ENCODE assay signal across 8 cellular contexts in the genomic region with DNA sequence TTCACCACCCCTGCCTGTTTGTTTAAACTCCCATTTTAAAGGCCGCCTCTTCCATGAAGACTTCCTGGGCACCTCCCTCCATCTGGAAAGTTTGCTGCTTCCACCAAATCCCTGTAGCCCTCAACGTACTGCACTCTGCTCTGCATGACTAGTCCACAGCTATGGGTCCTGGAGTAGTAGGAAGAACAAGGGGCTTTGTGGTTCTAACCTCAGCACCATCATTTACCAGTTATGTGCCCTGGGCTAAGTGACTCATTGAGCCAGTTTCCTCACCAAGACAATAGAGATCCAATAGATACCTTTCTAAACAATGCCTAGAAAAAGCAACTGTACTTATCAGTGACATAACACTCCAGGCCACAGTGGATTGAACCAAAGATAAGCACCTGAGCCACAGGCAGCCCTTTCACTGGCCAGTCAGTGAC. TPM values are rescaled to one million over a fixed set of nuclear protein-coding genes. Genes with fewer than 3 reads are reported as not detected.
DNase-seq lines count a peak whose midpoint lies in the region; ATAC-seq lines count a peak whose summit lies in the region.

No MANE protein-coding gene starts in this region.

- H3K36me3 ChIP-seq in SJSA1, result no peaks in the 10 kb centered on the region

- ATAC-seq in GM21390 (IDR thresholded peaks at IDR 0.05; ENCODE audit: unreplicated experiment), result no peak
- ATAC-seq in GM18907 (IDR thresholded peaks at IDR 0.05; ENCODE audit: unreplicated experiment), result no peak

- no peak overlapping the region for H3K4me3 ChIP-seq in SJSA1
- no peak overlapping the region for H3K4me3 ChIP-seq in skeletal muscle cell (ENCODE audit: low read depth, low read length)

- peaks cover 57% of the 10 kb centered on the region for H3K4me1 ChIP-seq in SJSA1 (replicated peaks)

- no peaks in the 10 kb centered on the region for H3K27me3 ChIP-seq in SJSA1 (replicated peaks)

- H3K9me3 ChIP-seq in SJSA1 (replicated peaks), result no peaks in the 10 kb centered on the region

- H3K27ac ChIP-seq in SJSA1, result peak overlapping the region; percentile 53

- DNase-seq in H4 (ENCODE audit: low spot score) (peak; percentile 96), SJSA1 (ENCODE audit: low read depth in 1 of 2, low spot score in 2 of 2) (peak; percentile 71 to 74), dermis microvascular lymphatic vessel endothelial cell (ENCODE audit: low read depth in 2 of 2) (peak; percentile 59 to 97), skeletal muscle cell (ENCODE audit: low read depth) (peak; percentile 90), NCI-H2227 treated with DMSO at 0.1 percent for 48 hours (lab: John Stamatoyannopoulos, UW) (no peak), NCI-H146 (lab: John Stamatoyannopoulos, UW) (no peak)

RNA-seq across cellular contexts. Expression of a gene that starts 8.5 kb away (rescaled TPM):
- 1.5 and 1.6 TPM in 2 replicates for total RNA-seq in H4 (2014; rRNA removed; shearing (Covaris generic))
- total RNA-seq in SJSA1 (2014; rRNA removed; shearing (Covaris generic)), result 1.3 and 2.2 TPM in 2 replicates
- 15.7 and 22.7 TPM in 2 replicates for total RNA-seq in dermis microvascular lymphatic vessel endothelial cell

Comparison
In these comparisons a context has a peak if more than half of its experiments do, and no peak if none do; other contexts are left out.
1. DNase-seq: peak in H4 (single experiment), SJSA1 (2 of 2), dermis microvascular lymphatic vessel endothelial cell (2 of 2) and skeletal muscle cell (single experiment); none in NCI-H2227 treated with DMSO at 0.1 percent for 48 hours (single experiment) and NCI-H146 (single experiment).